In genomic region chr10:17454181-17454800, GRCh38 we compare ENCODE assay signal across 8 cellular contexts. TPM values are rescaled to one million over a fixed set of nuclear protein-coding genes. Genes with fewer than 3 reads are reported as not detected.
DNase-seq lines count a peak whose midpoint lies in the region; ATAC-seq, FAIRE-seq and TF ChIP-seq lines count a peak whose summit lies in the region.

Gene ST8SIA6 (minus strand): TSS chr10:17454595. CDS start chr10:17454255, 340 bp downstream.

- 0 out of 4 replicates have a peak, but pooled peaks of 1 of the 2 experiments have one; percentile 6 for TF ChIP-seq RAD21 in K562 (CRISPR knock-in tag; conservative IDR thresholded peaks at IDR 0.05 in 1 of 2, IDR thresholded peaks at IDR 0.05 in 1 of 2)

- no peaks in the 10 kb centered on the region for H3K9me3 ChIP-seq in K562 (replicated peaks; ENCODE audit: control insufficient read depth, insufficient read depth, low read depth, low read length)

- H3K4me2 ChIP-seq in K562 (ENCODE audit: insufficient read depth, low read length) = peak within 1 kb of the TSS; percentile 96

- ATAC-seq in GM18498 (IDR thresholded peaks at IDR 0.05; ENCODE audit: unreplicated experiment) (peak; percentile 84), HG02678 (IDR thresholded peaks at IDR 0.05; ENCODE audit: unreplicated experiment) (peak; percentile 77), K562 (peak; percentile 49)

- DNase-seq in T-helper 1 cell = peak in 4 of 5 donors; percentile 17 to 72 (median 37)
- DNase-seq in K562 (ENCODE audit: extremely low read depth in 1 of 4, low spot score in 3 of 4) = peak; percentile 69 to 77 (median 70)
- peak; percentile 57 for DNase-seq in iris pigment epithelial cell (ENCODE audit: low read depth)
- peak; percentile 67 for DNase-seq in stimulated activated CD4-positive, alpha-beta T cell treated with anti-CD3 and anti-CD28 coated beads, Interleukin-15, amount 100 ng/mL, for 24 hours
- no peak for DNase-seq in NK-92 (lab: John Stamatoyannopoulos, UW; ENCODE audit: unreplicated experiment)
- no peak for DNase-seq in cerebellar cortex (ENCODE audit: low spot score)

- H3K4me1 ChIP-seq in K562 (replicated peaks in 1 of 2; ENCODE audit: control insufficient read depth in 2 of 2, insufficient read depth in 2 of 2, low read length in 2 of 2) = peaks cover 22 to 41% of the 10 kb centered on the region in 2 experiments

- 0 out of 2 replicates have a peak, but pooled peaks have one; percentile 1 for TF ChIP-seq EP300 in K562 (IDR thresholded peaks at IDR 0.05; ENCODE audit: low read length)

- H3K36me3 ChIP-seq in K562 (ENCODE audit: control insufficient read depth, insufficient read depth, low read length) = peaks cover 23% of the 10 kb centered on the region

- no peak for FAIRE-seq in K562 (lab: Jason Lieb, UNC)

- BruUV-seq in K562 (replicated peaks; lab: Mats Ljungman, UMichigan) = no TSS peak

- POLR2A ChIA-PET in K562 (lab: Yijun Ruan, JAX) = interaction anchor here (0.6 to 6.4 kb wide), 18 partner anchors 10 to 366 kb away, joined by 3 to 29 read pairs (median 4); partner anchors contain the start of gene STAM

- H3K9me1 ChIP-seq in K562 (ENCODE audit: control insufficient read depth, insufficient read depth, low read length) = no peaks in the 10 kb centered on the region

- H3K4me3 ChIP-seq in K562 = peak within 1 kb of the TSS; percentile 77

- TF ChIP-seq POLR2A in K562 (conservative IDR thresholded peaks at IDR 0.05) = no peak

- in situ Hi-C loops in K562 (cut with MboI) = no loop called here

- no peaks in the 10 kb centered on the region for H4K20me1 ChIP-seq in K562 (replicated peaks; ENCODE audit: control insufficient read depth, insufficient read depth, low read length)

- intact Hi-C loops in K562 (cut with micrococcal nuclease) = no loop called here

- WGBS in K562 (ENCODE audit: insufficient coverage, low coverage, missing lambda C conversion rate) = 0% methylated on average over 30 of the region's 82 CpGs

- H3K27ac ChIP-seq in K562 (ENCODE audit: extremely low read depth, low read depth, low read length) = peak within 1 kb of the TSS; percentile 91

- peak within 1 kb of the TSS; percentile 90 to 98 for H3K9ac ChIP-seq in K562 (ENCODE audit: insufficient read depth in 1 of 2, low read depth in 2 of 2, low read length in 2 of 2)

- peaks cover 67% of the 10 kb centered on the region for H3K79me2 ChIP-seq in K562 (ENCODE audit: control insufficient read depth, insufficient read depth, low read length)

- TF ChIP-seq CTCF in K562 (IDR thresholded peaks at IDR 0.05 in 2 of 3, conservative IDR thresholded peaks at IDR 0.05 in 1 of 3; ENCODE audit: insufficient read depth in 2 of 3, low read depth in 1 of 3, low read length in 3 of 3) = peak in 2 of 3 experiments; percentile 17 to 37; a peak in 3 of 6 replicates

- H2AFZ ChIP-seq in K562 (ENCODE audit: low read depth, low read length) = peak within 1 kb of the TSS; percentile 43

- CTCF ChIA-PET in K562 (lab: Yijun Ruan, JAX; ENCODE audit: low intra/inter-chr PET ratio) = no interaction called here

- no peaks in the 10 kb centered on the region for H3K27me3 ChIP-seq in K562 (ENCODE audit: control insufficient read depth in 2 of 2, insufficient read depth in 2 of 2, low read length in 2 of 2)

TF ChIP-seq in K562, 482 proteins besides CTCF, POLR2A, EP300 and RAD21 (continues in another document):
- TF ChIP-seq FOXM1 (IDR thresholded peaks at IDR 0.05; ENCODE audit: low read depth) (no peak), FOXM1 (CRISPR knock-in tag; IDR thresholded peaks at IDR 0.05; ENCODE audit: low read depth) (no peak), NBN (IDR thresholded peaks at IDR 0.05; ENCODE audit: low read depth) (no peak), RFX5 (IDR thresholded peaks at IDR 0.05; ENCODE audit: low read depth, low read length) (no peak), FIP1L1 (IDR thresholded peaks at IDR 0.05; ENCODE audit: low read depth, low read length, poor library complexity, severe bottlenecking) (peak; percentile 50), MNT (conservative IDR thresholded peaks at IDR 0.05) (no peak), CREB3L1 (IDR thresholded peaks at IDR 0.05; ENCODE audit: borderline replicate concordance, low read depth) (peak; percentile 14; the same call in 1 of the 2 replicates), FOS (IDR thresholded peaks at IDR 0.05; ENCODE audit: extremely low read depth, insufficient read length) (no peak), RB1 (IDR thresholded peaks at IDR 0.05; ENCODE audit: low read depth) (peak; percentile 48; the same call in 1 of the 2 replicates), TEAD2 (tag; IDR thresholded peaks at IDR 0.05) (no peak), E2F4 (CRISPR knock-in tag; IDR thresholded peaks at IDR 0.05; ENCODE audit: low read depth) (no peak), SMAD2 (IDR thresholded peaks at IDR 0.05; ENCODE audit: low read depth, low read length) (no peak), SMARCA5 (IDR thresholded peaks at IDR 0.05) (no peak), MAZ (CRISPR knock-in tag; conservative IDR thresholded peaks at IDR 0.05 in 1 of 2, IDR thresholded peaks at IDR 0.05 in 1 of 2) (peak in 1 of 2 experiments; percentile 43; a peak in 2 of 4 replicates), ZNF280B (CRISPR knock-in tag; IDR thresholded peaks at IDR 0.05) (no peak), CBX1 (IDR thresholded peaks at IDR 0.05; ENCODE audit: low read depth) (0 out of 2 replicates have a peak, but pooled peaks have one; percentile 33)

RNA-seq across cellular contexts. Expression of gene ST8SIA6, which starts in this region (rescaled TPM):
- 2.7 and 7.6 TPM in 2 replicates for total RNA-seq in K562 (2011; cell fraction: chromatin; rRNA removed; ENCODE audit: low replicate concordance)
- total RNA-seq in K562 (2011; cell fraction: nucleolus; rRNA removed) = 2.2 and 3.4 TPM in 2 replicates
- 5.1 and 5.6 TPM in 2 replicates for total RNA-seq in K562 (2011; cell fraction: nucleoplasm; rRNA removed)
- total RNA-seq in K562 (2014; rRNA removed) = 3.9 and 5.1 TPM in 2 replicates
- 6.4 and 7.2 TPM in 2 replicates for total RNA-seq in K562 (2014; rRNA removed; fragmentation: Illumina TruSeq; extraction: Trizol)
- 4.8 and 6.7 TPM in 2 replicates for total RNA-seq in K562 (2015; rRNA removed; fragmentation: Illumina TruSeq; extraction: Trizol)
- 5.0 and 6.6 TPM in 2 replicates for total RNA-seq in K562 (2021)
- polyA plus RNA-seq in K562 (2011; rRNA removed) = 4.4 and 6.6 TPM in 2 replicates
- polyA plus RNA-seq in K562 (2011; cell fraction: cytosol; rRNA removed) = 1.5 and 1.7 TPM in 2 replicates
- 2.2 and 2.9 TPM in 2 replicates for polyA plus RNA-seq in K562 (2011; cell fraction: nucleus; rRNA removed)
- polyA plus RNA-seq in K562 (2012) = 2.9 and 5.6 TPM in 2 replicates
- polyA plus RNA-seq in K562 (2014; fragmentation: Illumina TruSeq; extraction: Trizol) = 4.1 and 5.2 TPM in 2 replicates
- 1 to 10 TPM in 1 of 2 experiments, under 1 TPM in 1; 0.69 to 1.2 TPM for polyA plus RNA-seq in K562 (2014; fragmentation: Nextera tagmentation; extraction: Ambion mirVana)
- 3.2 and 3.3 TPM in 2 replicates for polyA plus RNA-seq in K562 (2014; rRNA removed)
- polyA minus RNA-seq in K562 (2011; rRNA and poly(A)+ RNA removed) = 7.8 and 11.2 TPM in 2 replicates
- polyA minus RNA-seq in K562 (2011; cell fraction: cytosol; rRNA and poly(A)+ RNA removed) = 2.1 and 7.0 TPM in 2 replicates
- polyA minus RNA-seq in K562 (2011; cell fraction: nucleus; rRNA and poly(A)+ RNA removed) = 1.8 and 2.7 TPM in 2 replicates

Comparison
In these comparisons a context has a peak if more than half of its experiments do, and no peak if none do; other contexts are left out.
1. DNase-seq: peak in T-helper 1 cell (4 of 5), K562 (4 of 4), iris pigment epithelial cell (single experiment) and stimulated activated CD4-positive, alpha-beta T cell treated with anti-CD3 and anti-CD28 coated beads, Interleukin-15, amount 100 ng/mL, for 24 hours (single experiment); none in NK-92 (single experiment) and cerebellar cortex (single experiment).
2. Peak in every context shown above with its lines, with median percentiles within 50 percentile points of each other: ATAC-seq.